ENCODE assay signal across 9 cellular contexts in the genomic region with DNA sequence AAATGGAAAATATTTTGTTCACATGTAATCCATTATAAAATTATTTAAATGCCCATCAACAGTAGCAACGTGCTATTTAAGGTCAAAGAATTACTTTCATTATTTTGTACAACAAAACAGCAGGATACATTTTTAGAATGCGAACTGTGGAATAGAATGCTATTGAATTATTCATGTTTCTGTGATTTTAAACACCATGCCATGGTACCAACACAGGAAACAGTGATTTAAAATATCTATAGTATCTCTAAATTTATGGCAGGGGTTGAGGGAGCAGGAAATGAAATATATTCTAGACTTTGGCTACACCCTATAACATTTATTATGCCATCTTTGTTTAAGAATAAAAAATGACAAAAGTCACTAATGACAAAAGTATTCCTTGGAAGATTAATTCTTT.
"Had no signal": no experiment of that assay in that cellular context is flagged by ENCODE, and none has a peak within 500 bp of the region (broad histone marks: within the 10 kb centered on the region; RNA-seq: fewer than 3 reads in every experiment).

No MANE protein-coding gene starts in this region.

- H3K9me3 Mint-ChIP-seq: HFFc6 had no signal

- DNase-seq: GOT3, H7, HFFc6, KBM-7 had no signal

- H3K4me3 ChIP-seq: HAP-1 had no signal

- H3K27ac Mint-ChIP-seq: IgD-negative memory B cell had no signal

- ATAC-seq: HCT116 had no signal

- H3K4me2 ChIP-seq: KMS-11 had no signal

- H3K9ac ChIP-seq: KMS-11 had no signal

- H3K4me1 Mint-ChIP-seq: IgD-negative memory B cell had no signal

- FAIRE-seq: HTR-8/SVneo had no signal

- H3K4me3 Mint-ChIP-seq: HFFc6, IgD-negative memory B cell had no signal

- H3K4me1 ChIP-seq: HAP-1 had no signal

- H3K27me3 Mint-ChIP-seq: IgD-negative memory B cell had no signal

- H3K27ac ChIP-seq: KMS-11 had no signal

- H3K9me3 ChIP-seq: HAP-1 had no signal
